In genomic region chr1:161576676-161577075, GRCh38 we compare ENCODE assay signal across 15 cellular contexts. TPM values are rescaled to one million over a fixed set of nuclear protein-coding genes. Genes with fewer than 3 reads are reported as not detected.
DNase-seq lines count a peak whose midpoint lies in the region; ATAC-seq, FAIRE-seq and TF ChIP-seq lines count a peak whose summit lies in the region.
"Not testable (repeated sequence)": the region's sequence is repeated elsewhere in the genome, so short reads cannot be mapped to it uniquely, and the experiment has no call there.
"Had no signal": no experiment of that assay in that cellular context is flagged by ENCODE, and none has a peak within 500 bp of the region (broad histone marks: within the 10 kb centered on the region; RNA-seq: fewer than 3 reads in every experiment).

No MANE protein-coding gene starts in this region.

- TF ChIP-seq POLR2A in GM12892 (IDR thresholded peaks at IDR 0.05; ENCODE audit: low read depth, low read length); right lobe of liver (IDR thresholded peaks at IDR 0.05): not testable (repeated sequence)

- not testable (repeated sequence) for BruUV-seq in PC-3 (replicated peaks; lab: Mats Ljungman, UMichigan)

- H3K4me3 ChIP-seq in PC-3 (ENCODE audit: low read length); right lobe of liver; upper lobe of right lung: not testable (repeated sequence)

- DNase-seq in GM12892 (ENCODE audit: insufficient read length); PC-3; left cardiac atrium; right lobe of liver; naive B cell; upper lobe of right lung: not testable (repeated sequence)

- not testable (repeated sequence) for H3K4me1 ChIP-seq in PC-3 (ENCODE audit: insufficient read depth, low read length); right lobe of liver; upper lobe of right lung

- H3K27me3 Mint-ChIP-seq in naive B cell; stimulated activated memory B cell treated with anti-CD40 and anti-IgM and Interleukin-4, amounts not matched to agents 10 μg/mL and 1 μg/mL and 100 μg/mL, for 72 hours: not testable (repeated sequence)

- POLR2A ChIA-PET in PC-3 (lab: Charles Lee; ENCODE audit: unreplicated experiment): not testable (repeated sequence)

- FAIRE-seq in GM12892 (lab: Jason Lieb, UNC): peak; percentile 70

- intact Hi-C loops in PC-3 (cut with micrococcal nuclease); left cardiac atrium (cut with DNase I); right lobe of liver (cut with DNase I); upper lobe of right lung (cut with DNase I): not testable (repeated sequence)

- H4K20me1 ChIP-seq in PC-3 (ENCODE audit: low read length): not testable (repeated sequence)

- not testable (repeated sequence) for H3K9me3 Mint-ChIP-seq in naive B cell; stimulated activated memory B cell treated with anti-CD40 and anti-IgM and Interleukin-4, amounts not matched to agents 10 μg/mL and 1 μg/mL and 100 μg/mL, for 72 hours

- H3K4me1 Mint-ChIP-seq in naive B cell; stimulated activated memory B cell treated with anti-CD40 and anti-IgM and Interleukin-4, amounts not matched to agents 10 μg/mL and 1 μg/mL and 100 μg/mL, for 72 hours: not testable (repeated sequence)

- not testable (repeated sequence) for H3K9me2 ChIP-seq in PC-3 (replicated peaks; ENCODE audit: low read length)

- not testable (repeated sequence) for H3K36me3 Mint-ChIP-seq in naive B cell; stimulated activated memory B cell treated with anti-CD40 and anti-IgM and Interleukin-4, amounts not matched to agents 10 μg/mL and 1 μg/mL and 100 μg/mL, for 72 hours

- not testable (repeated sequence) for H3K27ac Mint-ChIP-seq in naive B cell; stimulated activated memory B cell treated with anti-CD40 and anti-IgM and Interleukin-4, amounts not matched to agents 10 μg/mL and 1 μg/mL and 100 μg/mL, for 72 hours

- H3K9me3 ChIP-seq in PC-3 (ENCODE audit: low read length); right lobe of liver; upper lobe of right lung: not testable (repeated sequence)

- not testable (repeated sequence) for H3K27me3 ChIP-seq in PC-3 (ENCODE audit: low read length); right lobe of liver; upper lobe of right lung

- peak; percentile 39; the same call in 1 of the 2 replicates for ATAC-seq in PC-3
- ATAC-seq in left cardiac atrium: peak; percentile 62 to 74
- peak in 3 of 4 donors; percentile 53 to 58 (median 57) for ATAC-seq in right lobe of liver
- peak; percentile 59 to 63 for ATAC-seq in naive B cell (ENCODE audit: low read depth in 2 of 2)
- ATAC-seq in stimulated activated memory B cell treated with anti-CD40 and anti-IgM and Interleukin-4, amounts not matched to agents 10 μg/mL and 1 μg/mL and 100 μg/mL, for 72 hours: peak; percentile 52
- ATAC-seq in upper lobe of right lung: peak; percentile 89

- H3K4me3 Mint-ChIP-seq in naive B cell; stimulated activated memory B cell treated with anti-CD40 and anti-IgM and Interleukin-4, amounts not matched to agents 10 μg/mL and 1 μg/mL and 100 μg/mL, for 72 hours: not testable (repeated sequence)

- CTCF ChIA-PET in PC-3 (lab: Charles Lee): not testable (repeated sequence)

- H3K36me3 ChIP-seq in PC-3 (ENCODE audit: low read depth, low read length); right lobe of liver; upper lobe of right lung: not testable (repeated sequence)

- not testable (repeated sequence) for H2AFZ ChIP-seq in PC-3 (ENCODE audit: low read length)

- not testable (repeated sequence) for H3K27ac ChIP-seq in PC-3 (ENCODE audit: low read length); right lobe of liver; upper lobe of right lung

- not testable (repeated sequence) for H3K79me2 ChIP-seq in PC-3 (ENCODE audit: low read length)

- TF ChIP-seq CTCF in PC-3 (conservative IDR thresholded peaks at IDR 0.05; ENCODE audit: low read depth, low read length); right lobe of liver (IDR thresholded peaks at IDR 0.05); upper lobe of right lung (IDR thresholded peaks at IDR 0.05): not testable (repeated sequence)

- H3K9ac ChIP-seq in PC-3 (ENCODE audit: low read length): not testable (repeated sequence)

- H3K4me2 ChIP-seq in PC-3 (ENCODE audit: low read length): not testable (repeated sequence)

- not testable (repeated sequence) for H3F3A ChIP-seq in PC-3 (ENCODE audit: low read length, unreplicated experiment)

RNA-seq across cellular contexts. Expression of gene FCGR3A, which starts 27.1 kb away (rescaled TPM):
- not detected for polyA plus RNA-seq in GM12892 (2012; ENCODE audit: missing spikeins)
- total RNA-seq in PC-3 (2014; rRNA removed): not detected in 2 replicates
- total RNA-seq in left cardiac atrium: 10 to 100 TPM; 42.9 to 53.7 TPM
- 100 to 1,000 TPM in 1 of 6 experiments, 10 to 100 TPM in 5; 17.6 to 127 (median 31.2) TPM for total RNA-seq in right lobe of liver
- polyA plus RNA-seq in naive B cell (ENCODE audit: low read depth in 6 of 6): 1 to 10 TPM in 4 of 6 donors, under 1 TPM in 2; 0.33 to 3.1 (median 1.3) TPM
- 112 TPM for total RNA-seq in upper lobe of right lung
- total RNA-seq: A172; A673; Caco-2; CD4-positive, CD25-positive, alpha-beta regulatory T cell; GM23248; H1; H7 had no signal
- polyA plus RNA-seq: GM23248, H1 had no signal

RNA-seq across cellular contexts. Expression of gene HSPA6, which starts 52.3 kb away (rescaled TPM):
- polyA plus RNA-seq in GM12892 (2012; ENCODE audit: missing spikeins): 0.66 TPM
- total RNA-seq in PC-3 (2014; rRNA removed) (3.8 and 4.3 TPM in 2 replicates), left cardiac atrium (1 to 10 TPM; 2.8 to 3.2 TPM), right lobe of liver (1 to 10 TPM in 4 of 6 experiments, under 1 TPM in 2; 0.59 to 3.1 (median 1.6) TPM), upper lobe of right lung (10.9 TPM)
- polyA plus RNA-seq in naive B cell (ENCODE audit: low read depth in 6 of 6): under 1 TPM in 2 of 6 donors, not detected in 4; 0.12 to 0.13 TPM
- total RNA-seq: CD4-positive, CD25-positive, alpha-beta regulatory T cell; GM23248; H7 had no signal
- polyA plus RNA-seq: CD4-positive, CD25-positive, alpha-beta regulatory T cell had no signal

RNA-seq across cellular contexts. Expression of gene FCGR3B, which starts 54.3 kb away (rescaled TPM):
- not detected for polyA plus RNA-seq in GM12892 (2012; ENCODE audit: missing spikeins)
- not detected in 2 replicates for total RNA-seq in PC-3 (2014; rRNA removed)
- total RNA-seq in left cardiac atrium: 1 to 10 TPM; 2.4 to 6.1 TPM
- 10 to 100 TPM in 1 of 6 experiments, 1 to 10 TPM in 5; 1.7 to 14.3 (median 3.6) TPM for total RNA-seq in right lobe of liver
- 1 to 10 TPM in 3 of 6 donors, under 1 TPM in 1, not detected in 2; 0.27 to 9.4 (median 1.1) TPM for polyA plus RNA-seq in naive B cell (ENCODE audit: low read depth in 6 of 6)
- total RNA-seq in upper lobe of right lung: 18.9 TPM
- total RNA-seq: A172; A673; Caco-2; CD4-positive, CD25-positive, alpha-beta regulatory T cell; CD8-positive, alpha-beta T cell; GM23248; H1; H7 had no signal
- polyA plus RNA-seq: CD4-positive, CD25-positive, alpha-beta regulatory T cell; GM23248; H1 had no signal

Comparison
In these comparisons a context has a peak if more than half of its experiments do, and no peak if none do; other contexts are left out.
1. ATAC-seq: peak in every context shown above with its lines; median percentile 89 in upper lobe of right lung; 68 in left cardiac atrium; 61 in naive B cell; 57 in right lobe of liver; 52 in stimulated activated memory B cell treated with anti-CD40 and anti-IgM and Interleukin-4, amounts not matched to agents 10 μg/mL and 1 μg/mL and 100 μg/mL, for 72 hours; 39 in PC-3.
2. RNA of gene FCGR3A, which starts 27.1 kb away (total RNA-seq): 112 TPM in upper lobe of right lung (single experiment), 42.9 to 53.7 TPM in left cardiac atrium and 17.6 to 127 TPM in right lobe of liver; not detected in PC-3; every median in the first group is over 10 times any median in the second.